In genomic region chr2:110609843-110610612, GRCh38 we compare ENCODE assay signal across 8 cellular contexts. TPM values are rescaled to one million over a fixed set of nuclear protein-coding genes. Genes with fewer than 3 reads are reported as not detected.
A peak's percentile ranks its signal among the peaks of the same experiment; 100 is the strongest.
DNase-seq lines count a peak whose midpoint lies in the region; ATAC-seq and TF ChIP-seq lines count a peak whose summit lies in the region.
"Not testable (repeated sequence)": the region's sequence is repeated elsewhere in the genome, so short reads cannot be mapped to it uniquely, and the experiment has no call there.

No MANE protein-coding gene starts in this region.

- H3K36me3 ChIP-seq in left lung, neural progenitor cell: not testable (repeated sequence)

- H3K4me3 Mint-ChIP-seq in T-helper 17 cell; activated T-helper 17 cell treated with anti-CD3 and anti-CD28 coated beads, Interleukin-2, amount 50 U/mL, for 72 hours; neural progenitor cell; type B pancreatic cell: not testable (repeated sequence)

- not testable (repeated sequence) for H4K20me1 ChIP-seq in neural progenitor cell (ENCODE audit: low read depth)

- not testable (repeated sequence) for H3K27ac Mint-ChIP-seq in T-helper 17 cell; activated T-helper 17 cell treated with anti-CD3 and anti-CD28 coated beads, Interleukin-2, amount 50 U/mL, for 72 hours; neural progenitor cell; type B pancreatic cell

- H3K4me1 Mint-ChIP-seq in T-helper 17 cell; activated T-helper 17 cell treated with anti-CD3 and anti-CD28 coated beads, Interleukin-2, amount 50 U/mL, for 72 hours; neural progenitor cell; type B pancreatic cell (ENCODE audit: unreplicated experiment): not testable (repeated sequence)

- not testable (repeated sequence) for H3F3A ChIP-seq in neural progenitor cell (ENCODE audit: low read depth)

- not testable (repeated sequence) for H3K4me3 ChIP-seq in left lung
- H3K4me3 ChIP-seq in neural progenitor cell, result peak overlapping the region; percentile 25

- intact Hi-C loops in left lung (cut with DNase I), result not testable (repeated sequence)

- not testable (repeated sequence) for H3K9me3 Mint-ChIP-seq in activated T-helper 17 cell treated with anti-CD3 and anti-CD28 coated beads, Interleukin-2, amount 50 U/mL, for 72 hours; neural progenitor cell; type B pancreatic cell

- TF ChIP-seq CTCF in foreskin keratinocyte (conservative IDR thresholded peaks at IDR 0.05); left lung (IDR thresholded peaks at IDR 0.05); neural progenitor cell (IDR thresholded peaks at IDR 0.05); type B pancreatic cell (conservative IDR thresholded peaks at IDR 0.05): not testable (repeated sequence)

- not testable (repeated sequence) for H3K9ac ChIP-seq in neural progenitor cell

- H2AFZ ChIP-seq in neural progenitor cell (replicated peaks), result not testable (repeated sequence)

- H3K27me3 Mint-ChIP-seq in T-helper 17 cell; activated T-helper 17 cell treated with anti-CD3 and anti-CD28 coated beads, Interleukin-2, amount 50 U/mL, for 72 hours; neural progenitor cell (ENCODE audit: insufficient read depth, low read depth): not testable (repeated sequence)
- peaks cover 13% of the 10 kb centered on the region for H3K27me3 Mint-ChIP-seq in type B pancreatic cell

- H3K27ac ChIP-seq in foreskin keratinocyte, left lung, neural progenitor cell: not testable (repeated sequence)

- not testable (repeated sequence) for H3K27me3 ChIP-seq in foreskin keratinocyte, left lung, neural progenitor cell

- not testable (repeated sequence) for H3K4me1 ChIP-seq in foreskin keratinocyte, left lung, neural progenitor cell

- not testable (repeated sequence) for H3K9me3 ChIP-seq in T-helper 17 cell (ENCODE audit: control insufficient read depth, low read length, poor library complexity, severe bottlenecking); left lung; neural progenitor cell (ENCODE audit: low read depth)

- not testable (repeated sequence) for H3K36me3 Mint-ChIP-seq in T-helper 17 cell (ENCODE audit: low read depth); activated T-helper 17 cell treated with anti-CD3 and anti-CD28 coated beads, Interleukin-2, amount 50 U/mL, for 72 hours (ENCODE audit: low read depth); neural progenitor cell; type B pancreatic cell

- peak overlapping the region; percentile 52 for H3K4me2 ChIP-seq in neural progenitor cell

- ATAC-seq in GM18502 (IDR thresholded peaks at IDR 0.05; ENCODE audit: poor library complexity, unreplicated experiment) (peak; percentile 49), HG02759 (IDR thresholded peaks at IDR 0.05; ENCODE audit: unreplicated experiment) (peak; percentile 41), T-helper 17 cell (peak; percentile 66), foreskin keratinocyte (peak; percentile 64), left lung (peak; percentile 52)
- peak; percentile 40 for ATAC-seq in activated T-helper 17 cell treated with anti-CD3 and anti-CD28 coated beads, Interleukin-2, amount 50 U/mL, for 72 hours (replicated peaks)

- DNase-seq in T-helper 17 cell; foreskin keratinocyte; neural progenitor cell (ENCODE audit: low spot score): not testable (repeated sequence)
- DNase-seq in left lung (peak in 1 of 2 donors; percentile 57), type B pancreatic cell (ENCODE audit: extremely low spot score, unreplicated experiment) (peak; percentile 57)

- not testable (repeated sequence) for H3K79me2 ChIP-seq in neural progenitor cell (ENCODE audit: low read depth)

RNA-seq across cellular contexts. Expression of gene RGPD6, which starts 33.0 kb away (rescaled TPM):
- total RNA-seq in T-helper 17 cell, result 100 to 1,000 TPM in 1 of 2 donors, 10 to 100 TPM in 1; 60.8 to 173 TPM
- total RNA-seq in activated T-helper 17 cell treated with anti-CD3 and anti-CD28 coated beads, Interleukin-2, amount 50 U/mL, for 72 hours, result 10 to 100 TPM; 12.5 to 16.1 TPM
- total RNA-seq in foreskin keratinocyte, result 12.6 and 14.0 TPM in 2 replicates
- 2.0 and 2.6 TPM in 2 replicates for polyA plus RNA-seq in foreskin keratinocyte
- 10 to 100 TPM; 28.2 to 29.7 TPM for total RNA-seq in left lung
- 35.0 and 54.8 TPM in 2 replicates for total RNA-seq in neural progenitor cell (ENCODE audit: low replicate concordance)
- total RNA-seq in type B pancreatic cell (ENCODE audit: low replicate concordance), result 13.7 and 16.4 TPM in 2 replicates
